In genomic region chr6:108655840-108656650, GRCh38 we compare ENCODE assay signal across 10 cellular contexts.
A peak's percentile ranks its signal among the peaks of the same experiment; 100 is the strongest.
DNase-seq lines count a peak whose midpoint lies in the region; ATAC-seq and TF ChIP-seq lines count a peak whose summit lies in the region.
"Had no signal": no experiment of that assay in that cellular context is flagged by ENCODE, and none has a peak within 500 bp of the region (broad histone marks: within the 10 kb centered on the region; RNA-seq: fewer than 3 reads in every experiment).

No MANE protein-coding gene starts in this region.

- TF ChIP-seq EP300 in esophagus muscularis mucosa (IDR thresholded peaks at IDR 0.05): peak; percentile 76

- TF ChIP-seq POLR2A in esophagus muscularis mucosa (IDR thresholded peaks at IDR 0.05; ENCODE audit: low read depth): no peak

- H3K36me3 ChIP-seq in esophagus muscularis mucosa (no peaks in the 10 kb centered on the region), aorta (ENCODE audit: control insufficient read depth in 1 of 2, insufficient read depth in 2 of 2, low read length in 1 of 2) (no peaks in the 10 kb centered on the region)

- peaks cover 89% of the 10 kb centered on the region for H3K4me1 Mint-ChIP-seq in nephron

- ATAC-seq in aorta (ENCODE audit: low FRiP score): no peak

- peaks cover 3% of the 10 kb centered on the region for H3K36me3 Mint-ChIP-seq in nephron (ENCODE audit: low read depth)

- H3K27me3 Mint-ChIP-seq in nephron (ENCODE audit: low read depth): no peaks in the 10 kb centered on the region
- H3K27me3 Mint-ChIP-seq: B cell had no signal

- H3K27ac ChIP-seq in esophagus muscularis mucosa (replicated peaks in 1 of 4): peak overlapping the region; percentile 81 to 89 (median 86)
- peak overlapping the region; percentile 91 to 94 for H3K27ac ChIP-seq in aorta (ENCODE audit: low read depth in 1 of 2, low read length in 2 of 2)

- H3K4me1 ChIP-seq in esophagus muscularis mucosa: peaks cover 87 to 100% (median 94%) of the 10 kb centered on the region in 4 donors
- H3K4me1 ChIP-seq in aorta (ENCODE audit: control insufficient read depth in 1 of 2, insufficient read depth in 2 of 2, low read length in 2 of 2): peaks cover 14 to 38% of the 10 kb centered on the region in 2 donors

- peak overlapping the region; percentile 98 to 99 (median 98) for H3K27ac Mint-ChIP-seq in nephron
- H3K27ac Mint-ChIP-seq: B cell had no signal

- in situ Hi-C loops in KBM-7 (cut with MboI; ENCODE audit: low pct_unique_long_range_greater_than_20kb, low sequenced_read_pairs): no loop called here

- 41% methylated on average over 12 of the region's 12 CpGs for WGBS in esophagus muscularis mucosa
- 19 to 22% methylated on average over 12 of the region's 12 CpGs for WGBS in aorta, 2 donors

- H3K9me3 ChIP-seq in esophagus muscularis mucosa (no peaks in the 10 kb centered on the region), aorta (ENCODE audit: control insufficient read depth, low read length) (no peaks in the 10 kb centered on the region)

- H3K9me3 Mint-ChIP-seq in nephron: no peaks in the 10 kb centered on the region

- intact Hi-C loops in esophagus muscularis mucosa (cut with DNase I): loop anchor here (10.0 kb wide), 1 partner anchor 429 kb away; no protein-coding TSS in a partner anchor
- intact Hi-C loops in aorta (cut with DNase I): no loop called here

- TF ChIP-seq CTCF in esophagus muscularis mucosa (IDR thresholded peaks at IDR 0.05): no peak
- no peak for TF ChIP-seq CTCF in nephron (IDR thresholded peaks at IDR 0.05; ENCODE audit: unreplicated experiment in 3 of 3)

- H3K27me3 ChIP-seq in esophagus muscularis mucosa (no peaks in the 10 kb centered on the region), aorta (ENCODE audit: control insufficient read depth in 1 of 2, insufficient read depth in 2 of 2, low read length in 1 of 2) (no peaks in the 10 kb centered on the region)

- H3K4me3 Mint-ChIP-seq in nephron: peak overlapping the region; percentile 76 to 89 (median 86)
- H3K4me3 Mint-ChIP-seq: B cell had no signal

- peak overlapping the region; percentile 30 to 49 (median 32) for H3K4me3 ChIP-seq in esophagus muscularis mucosa
- H3K4me3 ChIP-seq in aorta (ENCODE audit: low read length in 2 of 2): peak overlapping the region in 1 of 2 donors; percentile 11

- DNase-seq in NCI-H748 (lab: John Stamatoyannopoulos, UW; ENCODE audit: unreplicated experiment): peak; percentile 62
- DNase-seq in NCI-H748 treated with DMSO at 0.1 percent for 48 hours (lab: John Stamatoyannopoulos, UW): no peak
- no peak for DNase-seq in esophagus muscularis mucosa (ENCODE audit: extremely low spot score)
- DNase-seq in aorta: no peak
- no peak for DNase-seq in effector CD8-positive, alpha-beta T cell (lab: John Stamatoyannopoulos, UW)
- DNase-seq in stimulated activated CD4-positive, alpha-beta T cell treated with anti-CD3 and anti-CD28 coated beads, Interleukin-2, amount 100 ng/mL, for 48 hours: no peak
- no peak for DNase-seq in KBM-7
- DNase-seq: activated CD4-positive, alpha-beta T cell treated with anti-CD3 and anti-CD28 coated beads, Interleukin-2, amount 50 U/mL, for 48 hours had no signal
